In genomic region chr2:237075749-237076599, GRCh38 we compare ENCODE assay signal across 1 cellular context.
TF ChIP-seq lines count a peak whose summit lies in the region.

No MANE protein-coding gene starts in this region.

TF ChIP-seq in IMR-90, 13 proteins besides CTCF, POLR2A, EP300 and RAD21:
- no peak for TF ChIP-seq ELK1 (IDR thresholded peaks at IDR 0.05; ENCODE audit: borderline replicate concordance, low read depth, low read length)
- no peak for TF ChIP-seq CHD1 (IDR thresholded peaks at IDR 0.05; ENCODE audit: low read depth, low read length)
- TF ChIP-seq FOS (IDR thresholded peaks at IDR 0.05; ENCODE audit: low read depth, low read length), result no peak
- TF ChIP-seq SMC3 (IDR thresholded peaks at IDR 0.05; ENCODE audit: low read depth, low read length), result no peak
- TF ChIP-seq MAZ (IDR thresholded peaks at IDR 0.05; ENCODE audit: borderline replicate concordance, low read depth, low read length), result no peak
- TF ChIP-seq BHLHE40 (IDR thresholded peaks at IDR 0.05; ENCODE audit: low read depth, low read length), result no peak
- TF ChIP-seq RFX5 (IDR thresholded peaks at IDR 0.05; ENCODE audit: low read depth, low read length), result no peak
- no peak for TF ChIP-seq MXI1 (IDR thresholded peaks at IDR 0.05; ENCODE audit: borderline replicate concordance, low read depth, low read length)
- no peak for TF ChIP-seq USF2 (IDR thresholded peaks at IDR 0.05; ENCODE audit: low read depth, low read length)
- no peak for TF ChIP-seq MAFK (IDR thresholded peaks at IDR 0.05; ENCODE audit: low read depth, low read length)
- no peak for TF ChIP-seq RCOR1 (IDR thresholded peaks at IDR 0.05; ENCODE audit: insufficient replicate concordance, low read length)
- TF ChIP-seq CEBPB (IDR thresholded peaks at IDR 0.05; ENCODE audit: low read depth, low read length), result no peak
- TF ChIP-seq NFE2L2 (IDR thresholded peaks at IDR 0.05; ENCODE audit: low read depth, low read length), result no peak
